Comparison of ENCODE assay signal across 9 cellular contexts in the genomic region with DNA sequence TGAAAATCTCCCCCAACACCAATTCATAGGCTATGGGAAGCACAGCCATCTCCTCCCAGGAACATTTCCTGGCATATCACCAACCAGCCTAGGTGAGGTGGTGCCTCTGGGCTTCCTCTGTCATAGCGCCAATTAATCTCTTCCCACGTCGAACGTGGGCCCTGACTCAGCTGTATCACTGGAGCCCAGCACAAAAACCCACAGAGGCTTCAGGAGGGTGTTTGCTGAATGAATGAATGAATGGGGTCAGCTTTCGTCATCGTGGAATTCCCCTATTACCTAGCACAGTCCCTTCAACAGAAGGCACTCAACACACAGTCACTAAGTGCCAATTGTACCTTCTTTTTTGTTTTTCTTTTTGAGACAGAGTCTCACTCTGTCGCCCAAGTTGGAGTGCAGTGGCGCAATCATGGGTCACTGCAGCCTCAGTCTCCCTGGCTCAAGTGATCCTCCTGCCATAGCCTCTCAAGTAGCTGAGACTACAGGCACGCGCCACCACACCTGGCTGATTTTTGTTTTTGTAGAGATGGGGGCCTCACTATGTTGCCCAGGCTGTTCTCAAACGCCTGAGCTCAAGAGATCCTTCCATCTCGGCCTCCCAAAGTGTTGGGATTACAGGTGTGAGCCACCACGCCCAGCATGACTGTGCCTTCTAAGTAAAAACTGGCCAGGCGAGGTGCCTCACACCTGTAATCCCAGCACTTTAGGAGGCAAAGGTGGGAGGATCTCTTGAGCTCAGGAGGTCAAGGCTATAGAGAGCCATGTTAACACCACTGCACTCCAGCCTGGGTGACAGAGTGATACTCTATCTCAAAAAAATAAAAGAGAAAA. TPM values are rescaled to one million over a fixed set of nuclear protein-coding genes. Genes with fewer than 3 reads are reported as not detected.
DNase-seq lines count a peak whose midpoint lies in the region; ATAC-seq and TF ChIP-seq lines count a peak whose summit lies in the region.
"Had no signal": no experiment of that assay in that cellular context is flagged by ENCODE, and none has a peak within 500 bp of the region (broad histone marks: within the 10 kb centered on the region; RNA-seq: fewer than 3 reads in every experiment).

No MANE protein-coding gene starts in this region.

- H3K4me1 Mint-ChIP-seq in stimulated activated naive B cell treated with anti-CD40 and anti-IgM and Interleukin-4, amounts not matched to agents 10 μg/mL and 1 μg/mL and 100 μg/mL, for 72 hours: peaks cover 19 to 32% of the 10 kb centered on the region in 2 donors

- peak overlapping the region; percentile 87 for H3K27ac Mint-ChIP-seq in stimulated activated naive B cell treated with anti-CD40 and anti-IgM and Interleukin-4, amounts not matched to agents 10 μg/mL and 1 μg/mL and 100 μg/mL, for 72 hours

- no peaks in the 10 kb centered on the region for H3K9me3 Mint-ChIP-seq in stimulated activated naive B cell treated with anti-CD40 and anti-IgM and Interleukin-4, amounts not matched to agents 10 μg/mL and 1 μg/mL and 100 μg/mL, for 72 hours

- intact Hi-C loops in head of caudate nucleus (cut with DNase I) (no loop called here), Right ventricle myocardium inferior (cut with DNase I) (no loop called here), cardiac septum (cut with DNase I) (no loop called here)

- H3K27me3 Mint-ChIP-seq in stimulated activated naive B cell treated with anti-CD40 and anti-IgM and Interleukin-4, amounts not matched to agents 10 μg/mL and 1 μg/mL and 100 μg/mL, for 72 hours: no peaks in the 10 kb centered on the region

- H3K4me3 Mint-ChIP-seq in stimulated activated naive B cell treated with anti-CD40 and anti-IgM and Interleukin-4, amounts not matched to agents 10 μg/mL and 1 μg/mL and 100 μg/mL, for 72 hours: no peak overlapping the region

- no peak for ATAC-seq in stimulated activated naive B cell treated with anti-CD40 and anti-IgM and Interleukin-4, amounts not matched to agents 10 μg/mL and 1 μg/mL and 100 μg/mL, for 72 hours (replicated peaks)
- ATAC-seq in Right ventricle myocardium inferior: no peak
- no peak for ATAC-seq in HG02763 (IDR thresholded peaks at IDR 0.05; ENCODE audit: unreplicated experiment)

- DNase-seq in NB4 (ENCODE audit: low read depth) (peak; percentile 22), head of caudate nucleus (peak in 36 of 42 donors; percentile 31 to 84 (median 56)), Right ventricle myocardium inferior (ENCODE audit: missing footprints) (no peak), cardiac septum (ENCODE audit: low spot score) (no peak), cortex of kidney (lab: John Stamatoyannopoulos, UW) (no peak)
- DNase-seq in activated CD8-positive, alpha-beta memory T cell treated with anti-CD3 and anti-CD28 coated beads, Interleukin-2, amount 50 U/mL, for 4 hours: peak; percentile 52
- DNase-seq in stimulated activated naive B cell treated with anti-CD40 and anti-IgM and Interleukin-4, amounts not matched to agents 10 μg/mL and 1 μg/mL and 100 μg/mL, for 72 hours: no peak
- DNase-seq: right lobe of liver had no signal

- TF ChIP-seq CTCF in NB4 (IDR thresholded peaks at IDR 0.05; ENCODE audit: low read depth, low read length): no peak

- H3K4me3 ChIP-seq in NB4 (ENCODE audit: low read depth, low read length): no peak overlapping the region
- H3K4me3 ChIP-seq: right lobe of liver had no signal

- no peaks in the 10 kb centered on the region for H3K36me3 Mint-ChIP-seq in stimulated activated naive B cell treated with anti-CD40 and anti-IgM and Interleukin-4, amounts not matched to agents 10 μg/mL and 1 μg/mL and 100 μg/mL, for 72 hours

- TF ChIP-seq POLR2A in NB4 (IDR thresholded peaks at IDR 0.05; ENCODE audit: extremely low read depth, insufficient read length): no peak

RNA-seq across cellular contexts. Expression of a gene that starts 4.1 kb away (rescaled TPM):
- total RNA-seq in Right ventricle myocardium inferior: 12.2 TPM
- total RNA-seq in cardiac septum: 12.1 TPM

RNA-seq across cellular contexts. Expression of a gene that starts 9.2 kb away (rescaled TPM):
- total RNA-seq in Right ventricle myocardium inferior: 10.0 TPM
- total RNA-seq in cardiac septum: 11.4 TPM

RNA-seq across cellular contexts. Expression of a gene that starts 18.1 kb away (rescaled TPM):
- total RNA-seq in Right ventricle myocardium inferior (7.6 TPM), cardiac septum (6.7 TPM)

RNA-seq across cellular contexts. Expression of a gene that starts 32.7 kb away (rescaled TPM):
- total RNA-seq in Right ventricle myocardium inferior: 5.7 TPM
- total RNA-seq in cardiac septum: 13.7 TPM

RNA-seq across cellular contexts. Expression of a gene that starts 41.0 kb away (rescaled TPM):
- total RNA-seq in Right ventricle myocardium inferior (73.8 TPM), cardiac septum (49.8 TPM)

Comparison
In these comparisons a context has a peak if more than half of its experiments do, and no peak if none do; other contexts are left out.
1. DNase-seq: peak in NB4 (single experiment), activated CD8-positive, alpha-beta memory T cell treated with anti-CD3 and anti-CD28 coated beads, Interleukin-2, amount 50 U/mL, for 4 hours (single experiment) and head of caudate nucleus (36 of 42); none in stimulated activated naive B cell treated with anti-CD40 and anti-IgM and Interleukin-4, amounts not matched to agents 10 μg/mL and 1 μg/mL and 100 μg/mL, for 72 hours (single experiment), Right ventricle myocardium inferior (single experiment), cardiac septum (single experiment) and cortex of kidney (single experiment).